ENCODE assay signal across 1 cellular context in genomic region chr3:72309626-72310025, GRCh38.
TF ChIP-seq lines count a peak whose summit lies in the region.

No MANE protein-coding gene starts in this region.

TF ChIP-seq in HepG2, 621 proteins besides CTCF, POLR2A, EP300 and RAD21 (continued from another document):
- TF ChIP-seq HNF1A (IDR thresholded peaks at IDR 0.05; ENCODE audit: low read depth) (no peak), HNF1A (CRISPR knock-in tag; IDR thresholded peaks at IDR 0.05; ENCODE audit: borderline replicate concordance) (no peak), MBNL3 (CRISPR knock-in tag; conservative IDR thresholded peaks at IDR 0.05) (no peak), ZNF451 (CRISPR knock-in tag; IDR thresholded peaks at IDR 0.05) (no peak), CERS6 (CRISPR knock-in tag; IDR thresholded peaks at IDR 0.05) (no peak), ZNF772 (CRISPR knock-in tag; IDR thresholded peaks at IDR 0.05) (no peak)
